19 cellular contexts compared by ENCODE assay signal in the genomic region with DNA sequence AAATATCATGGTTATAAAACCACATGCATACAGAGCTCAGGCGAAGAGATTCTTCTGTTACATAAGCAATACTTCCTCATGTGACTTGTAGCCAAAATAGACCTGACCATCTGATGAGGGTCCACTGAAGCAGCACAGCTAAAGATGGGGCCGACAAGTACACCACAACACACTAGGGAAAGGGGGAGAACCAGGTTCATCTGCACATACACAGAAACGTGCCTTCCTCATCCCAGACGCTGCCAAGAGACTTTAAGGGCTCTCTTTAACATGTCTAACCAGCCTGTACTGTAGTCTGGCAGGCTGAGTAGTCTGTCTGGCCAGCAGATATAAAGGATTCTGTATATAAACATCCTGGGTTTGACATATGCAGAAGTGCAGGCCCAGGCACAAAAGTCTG. TPM values are rescaled to one million over a fixed set of nuclear protein-coding genes. Genes with fewer than 3 reads are reported as not detected.
A peak's percentile ranks its signal among the peaks of the same experiment; 100 is the strongest.
DNase-seq lines count a peak whose midpoint lies in the region; ATAC-seq and TF ChIP-seq lines count a peak whose summit lies in the region.
"Had no signal": no experiment of that assay in that cellular context is flagged by ENCODE, and none has a peak within 500 bp of the region (broad histone marks: within the 10 kb centered on the region; RNA-seq: fewer than 3 reads in every experiment).

No MANE protein-coding gene starts in this region.

- H3K27me3 Mint-ChIP-seq in activated naive CD8-positive, alpha-beta T cell: peaks cover 10% of the 10 kb centered on the region
- H3K27me3 Mint-ChIP-seq in activated naive CD8-positive, alpha-beta T cell treated with anti-CD3 and anti-CD28 coated beads, Interleukin-2, amount 50 U/mL, for 24 hours: peaks cover 12% of the 10 kb centered on the region
- H3K27me3 Mint-ChIP-seq in activated T-helper 17 cell treated with anti-CD3 and anti-CD28 coated beads, Interleukin-2, amount 50 U/mL, for 72 hours: no peaks in the 10 kb centered on the region
- no peaks in the 10 kb centered on the region for H3K27me3 Mint-ChIP-seq in osteocyte (ENCODE audit: unreplicated experiment)

- no peak for ATAC-seq in activated naive CD8-positive, alpha-beta T cell treated with anti-CD3 and anti-CD28 coated beads, Interleukin-2, amount 50 U/mL, for 24 hours
- ATAC-seq in GM21723 (IDR thresholded peaks at IDR 0.05; ENCODE audit: unreplicated experiment): peak; percentile 29
- no peak for ATAC-seq in activated T-helper 17 cell treated with anti-CD3 and anti-CD28 coated beads, Interleukin-2, amount 50 U/mL, for 72 hours (replicated peaks)
- ATAC-seq: K562, right lobe of liver had no signal

- DNase-seq in activated naive CD8-positive, alpha-beta T cell treated with anti-CD3 and anti-CD28 coated beads, Interleukin-2, amount 50 U/mL, for 24 hours: no peak
- no peak for DNase-seq in osteocyte (ENCODE audit: extremely low spot score, unreplicated experiment)
- no peak for DNase-seq in hippocampal formation (lab: John Stamatoyannopoulos, UW)
- DNase-seq in NCI-H146 treated with DMSO at 0.1 percent for 48 hours (lab: John Stamatoyannopoulos, UW; ENCODE audit: unreplicated experiment): no peak
- no peak for DNase-seq in AG20443 (ENCODE audit: low spot score)
- DNase-seq: activated T-cell treated with anti-CD3 and anti-CD28 coated beads, Interleukin-2, amount 50 U/mL, for 1 hour; EL; head of caudate nucleus; midbrain; NCI-H2081; NCI-H524 treated with DMSO at 0.1 percent for 48 hours; nucleus accumbens; right lobe of liver; substantia nigra had no signal

- peak overlapping the region; percentile 5 for H3K4me3 Mint-ChIP-seq in activated naive CD8-positive, alpha-beta T cell
- no peak overlapping the region for H3K4me3 Mint-ChIP-seq in activated naive CD8-positive, alpha-beta T cell treated with anti-CD3 and anti-CD28 coated beads, Interleukin-2, amount 50 U/mL, for 24 hours
- peak overlapping the region; percentile 20 for H3K4me3 Mint-ChIP-seq in activated T-helper 17 cell treated with anti-CD3 and anti-CD28 coated beads, Interleukin-2, amount 50 U/mL, for 72 hours
- H3K4me3 Mint-ChIP-seq in osteocyte (ENCODE audit: unreplicated experiment): no peak overlapping the region
- H3K4me3 Mint-ChIP-seq: activated CD4-positive, alpha-beta T cell treated with anti-CD3 and anti-CD28 coated beads, Interleukin-2, amount 10 ng/mL, durations not matched to agents 7 days and 5 days had no signal

- TF ChIP-seq CTCF in osteocyte (IDR thresholded peaks at IDR 0.05): no peak

- H3K9me3 Mint-ChIP-seq in activated naive CD8-positive, alpha-beta T cell (ENCODE audit: low read depth): no peaks in the 10 kb centered on the region
- H3K9me3 Mint-ChIP-seq in activated naive CD8-positive, alpha-beta T cell treated with anti-CD3 and anti-CD28 coated beads, Interleukin-2, amount 50 U/mL, for 24 hours: no peaks in the 10 kb centered on the region
- no peaks in the 10 kb centered on the region for H3K9me3 Mint-ChIP-seq in activated T-helper 17 cell treated with anti-CD3 and anti-CD28 coated beads, Interleukin-2, amount 50 U/mL, for 72 hours
- H3K9me3 Mint-ChIP-seq in osteocyte (ENCODE audit: unreplicated experiment): no peaks in the 10 kb centered on the region
- H3K9me3 Mint-ChIP-seq: activated CD4-positive, alpha-beta T cell treated with anti-CD3 and anti-CD28 coated beads, Interleukin-2, amount 10 ng/mL, durations not matched to agents 7 days and 5 days had no signal

- peaks cover 30% of the 10 kb centered on the region for H3K4me1 Mint-ChIP-seq in activated naive CD8-positive, alpha-beta T cell (ENCODE audit: low read depth)
- H3K4me1 Mint-ChIP-seq in activated naive CD8-positive, alpha-beta T cell treated with anti-CD3 and anti-CD28 coated beads, Interleukin-2, amount 50 U/mL, for 24 hours: peaks cover 22% of the 10 kb centered on the region
- peaks cover 14% of the 10 kb centered on the region for H3K4me1 Mint-ChIP-seq in activated T-helper 17 cell treated with anti-CD3 and anti-CD28 coated beads, Interleukin-2, amount 50 U/mL, for 72 hours
- peaks cover 40% of the 10 kb centered on the region for H3K4me1 Mint-ChIP-seq in osteocyte (ENCODE audit: unreplicated experiment)

- H3K27ac Mint-ChIP-seq in activated naive CD8-positive, alpha-beta T cell: no peak overlapping the region
- no peak overlapping the region for H3K27ac Mint-ChIP-seq in activated naive CD8-positive, alpha-beta T cell treated with anti-CD3 and anti-CD28 coated beads, Interleukin-2, amount 50 U/mL, for 24 hours
- H3K27ac Mint-ChIP-seq in activated T-helper 17 cell treated with anti-CD3 and anti-CD28 coated beads, Interleukin-2, amount 50 U/mL, for 72 hours: no peak overlapping the region
- peak overlapping the region; percentile 56 for H3K27ac Mint-ChIP-seq in osteocyte (ENCODE audit: unreplicated experiment)
- H3K27ac Mint-ChIP-seq: activated CD4-positive, alpha-beta T cell treated with anti-CD3 and anti-CD28 coated beads, Interleukin-2, amount 10 ng/mL, durations not matched to agents 7 days and 5 days had no signal

- H3K36me3 Mint-ChIP-seq in activated naive CD8-positive, alpha-beta T cell: peaks cover 19% of the 10 kb centered on the region
- peaks cover 7% of the 10 kb centered on the region for H3K36me3 Mint-ChIP-seq in activated naive CD8-positive, alpha-beta T cell treated with anti-CD3 and anti-CD28 coated beads, Interleukin-2, amount 50 U/mL, for 24 hours (ENCODE audit: low read depth)
- peaks cover 25% of the 10 kb centered on the region for H3K36me3 Mint-ChIP-seq in activated T-helper 17 cell treated with anti-CD3 and anti-CD28 coated beads, Interleukin-2, amount 50 U/mL, for 72 hours (ENCODE audit: low read depth)
- peaks cover 33% of the 10 kb centered on the region for H3K36me3 Mint-ChIP-seq in osteocyte (ENCODE audit: unreplicated experiment)

RNA-seq across cellular contexts. Expression of a gene that starts 30.3 kb away (rescaled TPM):
- total RNA-seq in activated T-helper 17 cell treated with anti-CD3 and anti-CD28 coated beads, Interleukin-2, amount 50 U/mL, for 72 hours: 10 to 100 TPM; 26.6 to 57.1 TPM
- total RNA-seq in osteocyte: 184 and 187 TPM in 2 replicates

Comparison
In these comparisons a context has a peak if more than half of its experiments do, and no peak if none do; other contexts are left out.
1. H3K4me3 Mint-ChIP-seq: peak in activated naive CD8-positive, alpha-beta T cell (single experiment) and activated T-helper 17 cell treated with anti-CD3 and anti-CD28 coated beads, Interleukin-2, amount 50 U/mL, for 72 hours (single experiment); none in activated naive CD8-positive, alpha-beta T cell treated with anti-CD3 and anti-CD28 coated beads, Interleukin-2, amount 50 U/mL, for 24 hours (single experiment) and osteocyte (single experiment).